ENCODE assay signal across 9 cellular contexts in genomic region chr20:62953167-62953838, GRCh38. TPM values are rescaled to one million over a fixed set of nuclear protein-coding genes. Genes with fewer than 3 reads are reported as not detected.
A peak's percentile ranks its signal among the peaks of the same experiment; 100 is the strongest.
DNase-seq lines count a peak whose midpoint lies in the region; ATAC-seq and TF ChIP-seq lines count a peak whose summit lies in the region.
"Had no signal": no experiment of that assay in that cellular context is flagged by ENCODE, and none has a peak within 500 bp of the region (broad histone marks: within the 10 kb centered on the region; RNA-seq: fewer than 3 reads in every experiment).

No MANE protein-coding gene starts in this region.

- H3K9ac ChIP-seq in HCT116 (ENCODE audit: low read length): peak overlapping the region; percentile 81
- H3K9ac ChIP-seq in PC-3 (ENCODE audit: low read length): no peak overlapping the region

- CTCF ChIA-PET in HCT116 (lab: Charles Lee): interaction anchor here (0.9 kb wide), 1 partner anchor 19 kb away, joined by 3 read pairs; no protein-coding TSS in a partner anchor
- CTCF ChIA-PET in PC-3 (lab: Charles Lee): no interaction called here

- H3K9me3 ChIP-seq in HCT116 (ENCODE audit: control insufficient read depth in 1 of 2, insufficient read depth in 1 of 2, low read depth in 1 of 2, low read length in 2 of 2): peaks cover 0 to 6% of the 10 kb centered on the region in 2 experiments; a peak in 1 of 4 replicates
- H3K9me3 ChIP-seq in mucosa of descending colon: no peaks in the 10 kb centered on the region
- no peaks in the 10 kb centered on the region for H3K9me3 ChIP-seq in PC-3 (ENCODE audit: low read length)

- ATAC-seq in HCT116: peak; percentile 33
- peak; percentile 2 for ATAC-seq in mucosa of descending colon
- ATAC-seq in HG02970 (IDR thresholded peaks at IDR 0.05; ENCODE audit: low FRiP score, unreplicated experiment): no peak
- no peak for ATAC-seq in PC-3
- ATAC-seq in GM21390 (IDR thresholded peaks at IDR 0.05; ENCODE audit: unreplicated experiment): no peak

- no peak overlapping the region for H2AFZ ChIP-seq in ACC112 (ENCODE audit: low read length, unreplicated experiment)
- H2AFZ ChIP-seq in HCT116 (ENCODE audit: low read depth, low read length, poor library complexity, severe bottlenecking): no peak overlapping the region
- H2AFZ ChIP-seq in PC-3 (ENCODE audit: low read length): no peak overlapping the region

- H3K4me3 ChIP-seq in ACC112 (ENCODE audit: low read depth, low read length) (peak overlapping the region; percentile 79), HCT116 (replicated peaks in 1 of 2; ENCODE audit: low read depth in 1 of 2, low read length in 2 of 2) (peak overlapping the region; percentile 62 to 77), brain microvascular endothelial cell (ENCODE audit: low read depth, low read length) (peak overlapping the region; percentile 57), mucosa of descending colon (no peak overlapping the region), PC-3 (ENCODE audit: low read length) (no peak overlapping the region)

- peak overlapping the region; percentile 44 for H3K27ac ChIP-seq in ACC112 (ENCODE audit: low read depth, low read length)
- peak overlapping the region; percentile 53; the same call in 1 of the 2 replicates for H3K27ac ChIP-seq in HCT116 (ENCODE audit: low read depth, low read length)
- H3K27ac ChIP-seq in brain microvascular endothelial cell: peak overlapping the region; percentile 46
- no peak overlapping the region for H3K27ac ChIP-seq in PC-3 (ENCODE audit: low read length)

- peaks cover 27% of the 10 kb centered on the region for H3K79me2 ChIP-seq in ACC112 (ENCODE audit: control insufficient read depth, insufficient read depth, low read length, unreplicated experiment)
- H3K79me2 ChIP-seq in HCT116 (ENCODE audit: insufficient read depth, low read length): peaks cover 37% of the 10 kb centered on the region
- H3K79me2 ChIP-seq in PC-3 (ENCODE audit: low read length): no peaks in the 10 kb centered on the region

- TSS peak; percentile 39 for BruUV-seq in HCT116 (replicated peaks; lab: Mats Ljungman, UMichigan)
- BruUV-seq in PC-3 (replicated peaks; lab: Mats Ljungman, UMichigan): no TSS peak

- no peaks in the 10 kb centered on the region for H4K20me1 ChIP-seq in HCT116 (ENCODE audit: insufficient read depth)
- H4K20me1 ChIP-seq in PC-3 (ENCODE audit: low read length): no peaks in the 10 kb centered on the region

- TF ChIP-seq RAD21 in HCT116 (IDR thresholded peaks at IDR 0.05; ENCODE audit: low read depth): no peak

- H3K27me3 ChIP-seq in ACC112 (ENCODE audit: insufficient read depth, low read length) (no peaks in the 10 kb centered on the region), HCT116 (ENCODE audit: insufficient read depth, low read length) (no peaks in the 10 kb centered on the region), brain microvascular endothelial cell (replicated peaks) (no peaks in the 10 kb centered on the region), PC-3 (ENCODE audit: low read length) (no peaks in the 10 kb centered on the region)

- POLR2A ChIA-PET in HCT116 (lab: Charles Lee) (interaction anchor here (0.7 kb wide), 1 partner anchor 15 kb away, joined by 3 read pairs; the partner anchor contains the start of gene GID8), PC-3 (lab: Charles Lee; ENCODE audit: unreplicated experiment) (no interaction called here)

- RAD21 ChIA-PET in HCT116 (lab: Charles Lee; ENCODE audit: low non-redundant PET in 1 of 2, low total read pairs in 2 of 2, uncharacterized antibody in 2 of 2, unreplicated experiment in 2 of 2): interaction anchor here in 1 of 2 experiments (0.6 kb wide), 1 partner anchor 60 kb away, joined by 3 read pairs; no protein-coding TSS in a partner anchor

- H3K9me2 ChIP-seq in HCT116 (ENCODE audit: insufficient read depth) (no peaks in the 10 kb centered on the region), PC-3 (replicated peaks; ENCODE audit: low read length) (no peaks in the 10 kb centered on the region)

- H3K36me3 ChIP-seq in ACC112 (ENCODE audit: insufficient read depth, low read length): peaks cover 21% of the 10 kb centered on the region
- H3K36me3 ChIP-seq in HCT116 (ENCODE audit: control insufficient read depth in 1 of 2, insufficient read depth in 2 of 2, low read length in 2 of 2): peaks cover 0 to 22% of the 10 kb centered on the region in 2 experiments; a peak in 2 of 4 replicates
- H3K36me3 ChIP-seq in brain microvascular endothelial cell (replicated peaks): peaks cover 14% of the 10 kb centered on the region
- no peaks in the 10 kb centered on the region for H3K36me3 ChIP-seq in mucosa of descending colon (ENCODE audit: low read depth)
- H3K36me3 ChIP-seq in PC-3 (ENCODE audit: low read depth, low read length): peaks cover 9% of the 10 kb centered on the region

- H3K4me1 ChIP-seq in ACC112 (ENCODE audit: control insufficient read depth, insufficient read depth, low read length, unreplicated experiment) (peaks cover 5% of the 10 kb centered on the region), HCT116 (ENCODE audit: control insufficient read depth in 1 of 2, insufficient read depth in 2 of 2, low read length in 2 of 2) (peaks cover 9 to 24% of the 10 kb centered on the region in 2 experiments), mucosa of descending colon (ENCODE audit: low read depth) (peaks cover 30% of the 10 kb centered on the region), PC-3 (ENCODE audit: insufficient read depth, low read length) (no peaks in the 10 kb centered on the region; the same call in 1 of the 2 replicates)

- peak in 1 of 3 experiments; percentile 10; a peak in 1 of 6 replicates for TF ChIP-seq CTCF in HCT116 (IDR thresholded peaks at IDR 0.05 in 2 of 3, conservative IDR thresholded peaks at IDR 0.05 in 1 of 3; ENCODE audit: borderline replicate concordance in 1 of 3, insufficient read depth in 1 of 3, low read depth in 2 of 3, low read length in 2 of 3)
- TF ChIP-seq CTCF in brain microvascular endothelial cell (IDR thresholded peaks at IDR 0.05; ENCODE audit: low read depth, low read length, missing control alignments): no peak
- no peak for TF ChIP-seq CTCF in mucosa of descending colon (IDR thresholded peaks at IDR 0.05)
- no peak for TF ChIP-seq CTCF in PC-3 (conservative IDR thresholded peaks at IDR 0.05; ENCODE audit: low read depth, low read length)

- H3K4me2 ChIP-seq in HCT116 (ENCODE audit: low read length) (peak overlapping the region; percentile 99), PC-3 (ENCODE audit: low read length) (no peak overlapping the region)

- no peak for TF ChIP-seq POLR2A in HCT116 (IDR thresholded peaks at IDR 0.05; ENCODE audit: borderline replicate concordance, extremely low read depth, insufficient read depth, insufficient read length)

- intact Hi-C loops in HCT116 (cut with micrococcal nuclease) (no loop called here), mucosa of descending colon (cut with DNase I, micrococcal nuclease) (no loop called here), PC-3 (cut with micrococcal nuclease) (no loop called here)

- no peaks in the 10 kb centered on the region for H3F3A ChIP-seq in PC-3 (ENCODE audit: low read length, unreplicated experiment)

- in situ Hi-C loops in brain microvascular endothelial cell (cut with HindIII; ENCODE audit: low pct_ligation_motif_present, low sequenced_read_pairs): no loop called here

- no peak for DNase-seq in HCT116 (ENCODE audit: low read depth, low spot score)
- DNase-seq in brain microvascular endothelial cell: no peak
- peak in 2 of 3 donors; percentile 50 to 66 for DNase-seq in mucosa of descending colon
- no peak for DNase-seq in NCI-H226
- DNase-seq in PC-3: no peak

TF ChIP-seq in HCT116, 20 proteins besides CTCF, POLR2A, EP300 and RAD21 (continues in another document):
- TF ChIP-seq REST (IDR thresholded peaks at IDR 0.05; ENCODE audit: low read depth): no peak
- TF ChIP-seq ELF1 (IDR thresholded peaks at IDR 0.05; ENCODE audit: borderline replicate concordance, low read depth): no peak
- TF ChIP-seq EZH2 (IDR thresholded peaks at IDR 0.05): no peak
- TF ChIP-seq EZH2phosphoT487 (IDR thresholded peaks at IDR 0.05; ENCODE audit: borderline replicate concordance): no peak

RNA-seq across cellular contexts. Expression of gene SLC17A9, which starts 0.8 kb away (rescaled TPM):
- total RNA-seq in HCT116 (2021; ENCODE audit: unreplicated experiment) (37.6 TPM), mucosa of descending colon (10 to 100 TPM in 1 of 3 donors, 1 to 10 TPM in 2; 4.8 to 22.2 (median 6.4) TPM), PC-3 (2014; rRNA removed) (not detected in 2 replicates)
- 24.4 and 24.9 TPM in 2 replicates for polyA plus RNA-seq in HCT116 (2012)
- total RNA-seq: SK-MEL-5 had no signal

RNA-seq across cellular contexts. Expression of gene GID8, which starts 15.4 kb away (rescaled TPM):
- total RNA-seq in HCT116 (2021; ENCODE audit: unreplicated experiment) (35.6 TPM), mucosa of descending colon (10 to 100 TPM; 32.6 to 37.1 (median 34.2) TPM), PC-3 (2014; rRNA removed) (37.2 and 47.5 TPM in 2 replicates)
- 22.1 and 24.1 TPM in 2 replicates for polyA plus RNA-seq in HCT116 (2012)

RNA-seq across cellular contexts. Expression of gene DIDO1, which starts 27.0 kb away (rescaled TPM):
- total RNA-seq in HCT116 (2021; ENCODE audit: unreplicated experiment): 41.4 TPM
- 18.9 and 21.9 TPM in 2 replicates for polyA plus RNA-seq in HCT116 (2012)
- total RNA-seq in mucosa of descending colon: 10 to 100 TPM; 53.4 to 72.5 (median 67.4) TPM
- total RNA-seq in PC-3 (2014; rRNA removed): 33.2 and 40.4 TPM in 2 replicates

RNA-seq across cellular contexts. Expression of gene BHLHE23, which starts 53.5 kb away (rescaled TPM):
- total RNA-seq in HCT116 (2021; ENCODE audit: unreplicated experiment) (not detected), mucosa of descending colon (not detected), PC-3 (2014; rRNA removed) (not detected in 2 replicates)
- polyA plus RNA-seq in HCT116 (2012): not detected in 2 replicates
- total RNA-seq: SK-MEL-5 had no signal

Comparison
In these comparisons a context has a peak if more than half of its experiments do, and no peak if none do; other contexts are left out.
1. H3K4me3 ChIP-seq: peak in ACC112 (single experiment), HCT116 (2 of 2) and brain microvascular endothelial cell (single experiment); none in mucosa of descending colon (single experiment) and PC-3 (single experiment).
2. ATAC-seq: peak in HCT116 (single experiment) and mucosa of descending colon (single experiment); none in HG02970 (single experiment), PC-3 (single experiment) and GM21390 (single experiment).
3. DNase-seq: peak in mucosa of descending colon (2 of 3); none in HCT116 (single experiment), brain microvascular endothelial cell (single experiment), NCI-H226 (single experiment) and PC-3 (single experiment).